In the genomic region with DNA sequence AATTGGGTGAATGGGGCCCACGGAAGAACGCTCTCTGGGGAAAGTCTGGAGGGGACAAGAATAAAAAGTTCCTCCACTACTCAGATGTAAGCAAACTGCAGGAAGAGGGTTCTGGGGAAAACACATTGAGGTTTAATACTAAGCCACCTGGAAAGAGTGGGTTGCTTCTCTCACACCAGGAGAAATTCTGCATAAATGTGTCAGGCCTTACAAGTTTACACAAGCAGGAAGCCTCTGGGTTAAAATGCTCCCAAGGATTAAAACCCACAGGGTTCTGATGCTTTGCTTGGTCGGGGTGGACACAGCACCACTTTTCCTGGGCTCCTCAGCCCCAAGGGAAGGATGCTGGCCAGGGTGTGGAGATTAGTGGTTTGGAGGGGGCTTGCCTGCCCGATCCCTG, we compare ENCODE assay signal across 28 cellular contexts.
"Had no signal": no experiment of that assay in that cellular context is flagged by ENCODE, and none has a peak within 500 bp of the region (broad histone marks: within the 10 kb centered on the region; RNA-seq: fewer than 3 reads in every experiment).

No MANE protein-coding gene starts in this region.

- H3K36me3 Mint-ChIP-seq: activated naive CD4-positive, alpha-beta T cell treated with anti-CD3 and anti-CD28 coated beads, Interleukin-2, amount 50 U/mL, for 24 hours; activated naive CD8-positive, alpha-beta T cell treated with anti-CD3 and anti-CD28 coated beads for 36 hours had no signal

- DNase-seq: activated CD4-positive, alpha-beta T cell treated with anti-CD3 and anti-CD28 coated beads for 36 hours; activated CD4-positive, alpha-beta T cell treated with anti-CD3 and anti-CD28 coated beads, Interleukin-2, amount 50 U/mL, for 1 hour; activated CD4-positive, alpha-beta T cell treated with anti-CD3 and anti-CD28 coated beads, Interleukin-2, amount 50 U/mL, for 48 hours; activated CD4-positive, CD25-positive, alpha-beta regulatory T cell; activated CD4-positive, CD25-positive, alpha-beta regulatory T cell treated with anti-CD3 and anti-CD28 coated beads, Interleukin-2, amount 50 U/mL, for 72 hours; activated CD8-positive, alpha-beta memory T cell treated with anti-CD3 and anti-CD28 coated beads for 24 hours; activated CD8-positive, alpha-beta T cell treated with anti-CD3 and anti-CD28 coated beads for 36 hours; activated effector memory CD4-positive, alpha-beta T cell treated with anti-CD3 and anti-CD28 coated beads, Interleukin-2, amount 50 U/mL, for 16 hours; activated naive CD4-positive, alpha-beta T cell treated with anti-CD3 and anti-CD28 coated beads for 36 hours; activated naive CD8-positive, alpha-beta T cell treated with anti-CD3 and anti-CD28 coated beads for 36 hours; activated naive CD8-positive, alpha-beta T cell treated with anti-CD3 and anti-CD28 coated beads, Interleukin-2, amount 50 U/mL, for 24 hours; activated T-cell treated with anti-CD3 and anti-CD28 coated beads, Interleukin-2, amount 50 U/mL, for 4 hours; adrenal gland; amygdala; aorta; body of pancreas; dorsolateral prefrontal cortex; effector memory CD4-positive, alpha-beta T cell; endodermal cell; esophagus squamous epithelium; heart right ventricle; T-helper 2 cell had no signal

- H3K27me3 Mint-ChIP-seq: activated naive CD8-positive, alpha-beta T cell treated with anti-CD3 and anti-CD28 coated beads for 36 hours had no signal

- H3K27ac ChIP-seq: adrenal gland, body of pancreas, coronary artery, dorsolateral prefrontal cortex, epithelial cell of prostate, esophagus squamous epithelium, heart right ventricle had no signal

- H3K9me3 ChIP-seq: adrenal gland, body of pancreas, esophagus squamous epithelium, heart right ventricle had no signal

- H3K4me3 Mint-ChIP-seq: activated CD4-positive, alpha-beta T cell treated with anti-CD3 and anti-CD28 coated beads for 36 hours; activated CD8-positive, alpha-beta T cell treated with anti-CD3 and anti-CD28 coated beads for 36 hours; activated naive CD4-positive, alpha-beta T cell treated with anti-CD3 and anti-CD28 coated beads for 36 hours; activated naive CD4-positive, alpha-beta T cell treated with anti-CD3 and anti-CD28 coated beads, Interleukin-2, amount 50 U/mL, for 24 hours; activated naive CD8-positive, alpha-beta T cell treated with anti-CD3 and anti-CD28 coated beads for 36 hours; activated naive CD8-positive, alpha-beta T cell treated with anti-CD3 and anti-CD28 coated beads, Interleukin-2, amount 50 U/mL, for 24 hours; activated T-cell treated with anti-CD3 and anti-CD28 coated beads, Interleukin-2, amount 50 U/mL, for 4 hours; central memory CD8-positive, alpha-beta T cell; dendritic cell treated with granulocyte-macrophage colony-stimulating factor and Interleukin-4, amounts not matched to agents 40 ng/mL and 50 ng/mL, for 4 days; endodermal cell had no signal

- H3K36me3 ChIP-seq: adrenal gland, esophagus squamous epithelium, heart right ventricle had no signal

- H3K4me3 ChIP-seq: adrenal gland, body of pancreas, coronary artery, dorsolateral prefrontal cortex, esophagus squamous epithelium, heart right ventricle had no signal

- H3K9me3 Mint-ChIP-seq: activated CD8-positive, alpha-beta T cell treated with anti-CD3 and anti-CD28 coated beads for 36 hours; activated naive CD4-positive, alpha-beta T cell treated with anti-CD3 and anti-CD28 coated beads for 36 hours; activated naive CD4-positive, alpha-beta T cell treated with anti-CD3 and anti-CD28 coated beads, Interleukin-2, amount 50 U/mL, for 24 hours; activated naive CD8-positive, alpha-beta T cell treated with anti-CD3 and anti-CD28 coated beads for 36 hours; activated naive CD8-positive, alpha-beta T cell treated with anti-CD3 and anti-CD28 coated beads, Interleukin-2, amount 50 U/mL, for 24 hours; activated T-cell treated with anti-CD3 and anti-CD28 coated beads, Interleukin-2, amount 50 U/mL, for 4 hours; activated T-helper 2 cell treated with anti-CD3 and anti-CD28 coated beads, Interferon-gamma antibody, Interleukin-2, Interleukin-4, amounts not matched to agents 10 μg/mL and 5 μg/mL and 100 μg/mL, durations not matched to agents 14 hours and 24 hours and 36 hours; central memory CD8-positive, alpha-beta T cell; dendritic cell treated with granulocyte-macrophage colony-stimulating factor and Interleukin-4, amounts not matched to agents 40 ng/mL and 50 ng/mL, for 4 days; endodermal cell had no signal

- H3K27me3 ChIP-seq: adrenal gland, body of pancreas, dorsolateral prefrontal cortex, esophagus squamous epithelium had no signal

- H3K4me1 ChIP-seq: adrenal gland, body of pancreas, esophagus squamous epithelium, heart right ventricle had no signal

- H3K4me1 Mint-ChIP-seq: activated CD4-positive, alpha-beta T cell treated with anti-CD3 and anti-CD28 coated beads for 36 hours; activated naive CD4-positive, alpha-beta T cell treated with anti-CD3 and anti-CD28 coated beads, Interleukin-2, amount 50 U/mL, for 24 hours; activated naive CD8-positive, alpha-beta T cell treated with anti-CD3 and anti-CD28 coated beads for 36 hours; activated naive CD8-positive, alpha-beta T cell treated with anti-CD3 and anti-CD28 coated beads, Interleukin-2, amount 50 U/mL, for 24 hours; central memory CD8-positive, alpha-beta T cell had no signal

- ATAC-seq: activated CD4-positive, alpha-beta T cell treated with anti-CD3 and anti-CD28 coated beads for 36 hours; activated CD8-positive, alpha-beta T cell treated with anti-CD3 and anti-CD28 coated beads for 36 hours; activated naive CD8-positive, alpha-beta T cell treated with anti-CD3 and anti-CD28 coated beads, Interleukin-2, amount 50 U/mL, for 24 hours; activated T-cell treated with anti-CD3 and anti-CD28 coated beads, Interleukin-2, amount 50 U/mL, for 4 hours; body of pancreas; heart right ventricle had no signal

- H3K27ac Mint-ChIP-seq: activated CD4-positive, alpha-beta T cell treated with anti-CD3 and anti-CD28 coated beads for 36 hours; activated CD8-positive, alpha-beta T cell treated with anti-CD3 and anti-CD28 coated beads for 36 hours; activated naive CD4-positive, alpha-beta T cell treated with anti-CD3 and anti-CD28 coated beads for 36 hours; activated naive CD4-positive, alpha-beta T cell treated with anti-CD3 and anti-CD28 coated beads, Interleukin-2, amount 50 U/mL, for 24 hours; activated naive CD8-positive, alpha-beta T cell treated with anti-CD3 and anti-CD28 coated beads for 36 hours; activated naive CD8-positive, alpha-beta T cell treated with anti-CD3 and anti-CD28 coated beads, Interleukin-2, amount 50 U/mL, for 24 hours; activated T-helper 2 cell treated with anti-CD3 and anti-CD28 coated beads, Interferon-gamma antibody, Interleukin-2, Interleukin-4, amounts not matched to agents 10 μg/mL and 5 μg/mL and 100 μg/mL, durations not matched to agents 14 hours and 24 hours and 36 hours; dendritic cell treated with granulocyte-macrophage colony-stimulating factor and Interleukin-4, amounts not matched to agents 40 ng/mL and 50 ng/mL, for 4 days; endodermal cell had no signal
